ENCODE assay signal across 8 cellular contexts in genomic region chr18:12307251-12307736, GRCh38. TPM values are rescaled to one million over a fixed set of nuclear protein-coding genes. Genes with fewer than 3 reads are reported as not detected.
A peak's percentile ranks its signal among the peaks of the same experiment; 100 is the strongest.
DNase-seq lines count a peak whose midpoint lies in the region; ATAC-seq and TF ChIP-seq lines count a peak whose summit lies in the region.

No MANE protein-coding gene starts in this region.

- 5 to 18% (median 15%) methylated on average over 17 to 30 of the region's 30 CpGs for WGBS in heart left ventricle, 4 donors

- peaks cover 8% of the 10 kb centered on the region for H3K36me3 Mint-ChIP-seq in activated naive CD8-positive, alpha-beta T cell

- peak in 2 of 12 donors; percentile 3 to 35 for TF ChIP-seq CTCF in heart left ventricle (IDR thresholded peaks at IDR 0.05)

- DNase-seq in DMS53 treated with DMSO at 0.1 percent for 48 hours (lab: John Stamatoyannopoulos, UW; ENCODE audit: unreplicated experiment) (peak; percentile 57), heart left ventricle (peak; percentile 64 to 75 (median 68)), posterior vena cava (ENCODE audit: low spot score) (peak; percentile 87), inferior parietal cortex (ENCODE audit: extremely low spot score) (no peak)
- no peak for DNase-seq in activated CD8-positive, alpha-beta memory T cell treated with anti-CD3 and anti-CD28 coated beads, Interleukin-2, amount 50 U/mL, for 4 hours

- H3K36me3 ChIP-seq in heart left ventricle, result peaks cover 0 to 24% (median 18%) of the 10 kb centered on the region in 9 donors

- H3K9me3 ChIP-seq in heart left ventricle, result peaks cover 0 to 11% (median 4%) of the 10 kb centered on the region in 12 donors

- peak overlapping the region; percentile 81 for H3K4me3 Mint-ChIP-seq in activated naive CD8-positive, alpha-beta T cell

- peaks cover 0 to 39% (median 22%) of the 10 kb centered on the region in 12 donors for H3K4me1 ChIP-seq in heart left ventricle

- H3K27me3 ChIP-seq in heart left ventricle, result no peaks in the 10 kb centered on the region

- H3K4me3 ChIP-seq in heart left ventricle, result peak overlapping the region; percentile 44 to 98 (median 82)

- H3K27me3 Mint-ChIP-seq in activated naive CD8-positive, alpha-beta T cell, result peaks cover 32% of the 10 kb centered on the region

- TF ChIP-seq POLR2A in heart left ventricle (IDR thresholded peaks at IDR 0.05), result no peak

- intact Hi-C loops in heart left ventricle (cut with DNase I) (loop anchor here in 3 of 10 donors (2.0 to 10.0 kb wide), 4 partner anchors 28 to 348 kb away; partner anchors contain the start of genes AFG3L2 (in 2 of the 3) and SPIRE1 (in 1 of the 3)), posterior vena cava (cut with DNase I) (no loop called here)

- peaks cover 3% of the 10 kb centered on the region for H3K9me3 Mint-ChIP-seq in activated naive CD8-positive, alpha-beta T cell (ENCODE audit: low read depth)

- no peak overlapping the region for H3K27ac Mint-ChIP-seq in activated naive CD8-positive, alpha-beta T cell

- H3K27ac ChIP-seq in heart left ventricle, result peak overlapping the region; percentile 90 to 100 (median 98)

- ATAC-seq in HG02981 (IDR thresholded peaks at IDR 0.05; ENCODE audit: unreplicated experiment) (peak; percentile 2), heart left ventricle (peak in 3 of 4 donors; percentile 32 to 58 (median 41)), HG03442 (IDR thresholded peaks at IDR 0.05; ENCODE audit: unreplicated experiment) (no peak)

- H3K4me1 Mint-ChIP-seq in activated naive CD8-positive, alpha-beta T cell (ENCODE audit: low read depth), result peaks cover 9% of the 10 kb centered on the region

RNA-seq across cellular contexts. Expression of gene TUBB6, which starts 0.7 kb away (rescaled TPM):
- total RNA-seq in heart left ventricle, result 100 to 1,000 TPM in 6 of 9 donors, 10 to 100 TPM in 3; 64.8 to 421 (median 126) TPM
- 100 to 1,000 TPM in 1 of 2 donors, 10 to 100 TPM in 1; 90.4 to 800 TPM for polyA plus RNA-seq in heart left ventricle
- 100 to 1,000 TPM; 274 to 288 TPM for total RNA-seq in posterior vena cava

RNA-seq across cellular contexts. Expression of gene CIDEA, which starts 53.1 kb away (rescaled TPM):
- total RNA-seq in heart left ventricle, result 10 to 100 TPM in 1 of 9 donors, 1 to 10 TPM in 3, under 1 TPM in 2, not detected in 3; 0.35 to 17.1 (median 2.4) TPM
- 1 to 10 TPM in 1 of 2 donors, under 1 TPM in 1; 0.61 to 1.8 TPM for polyA plus RNA-seq in heart left ventricle
- total RNA-seq in posterior vena cava, result under 1 TPM in 1 of 2 donors, not detected in 1; 0.24 TPM

Comparison
In these comparisons a context has a peak if more than half of its experiments do, and no peak if none do; other contexts are left out.
1. DNase-seq: peak in DMS53 treated with DMSO at 0.1 percent for 48 hours (single experiment), heart left ventricle (5 of 5) and posterior vena cava (single experiment); none in activated CD8-positive, alpha-beta memory T cell treated with anti-CD3 and anti-CD28 coated beads, Interleukin-2, amount 50 U/mL, for 4 hours (single experiment) and inferior parietal cortex (single experiment).